ENCODE assay signal across 13 cellular contexts in the genomic region with DNA sequence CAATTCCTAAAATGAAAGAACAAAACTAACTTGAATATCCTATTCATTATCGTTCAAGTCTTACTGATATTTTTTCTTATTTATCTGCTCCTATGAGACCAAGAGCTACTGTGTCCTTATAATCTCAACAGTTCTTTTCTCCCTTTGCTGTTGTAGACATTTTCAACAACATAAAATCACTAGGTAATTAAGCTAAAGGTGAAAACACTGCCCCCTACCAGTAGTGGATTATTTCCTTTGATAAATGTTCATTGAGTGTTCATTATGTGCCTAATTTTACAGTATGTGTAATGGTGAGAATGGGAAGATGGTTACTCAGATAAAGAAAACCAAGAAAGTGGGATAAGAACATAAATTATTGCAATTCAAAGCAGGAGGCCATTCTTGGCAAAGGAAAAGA. TPM values are rescaled to one million over a fixed set of nuclear protein-coding genes. Genes with fewer than 3 reads are reported as not detected.
DNase-seq lines count a peak whose midpoint lies in the region; ATAC-seq and TF ChIP-seq lines count a peak whose summit lies in the region.
"Had no signal": no experiment of that assay in that cellular context is flagged by ENCODE, and none has a peak within 500 bp of the region (broad histone marks: within the 10 kb centered on the region; RNA-seq: fewer than 3 reads in every experiment).

No MANE protein-coding gene starts in this region.

- H3K4me1 ChIP-seq in heart left ventricle = no peaks in the 10 kb centered on the region

- intact Hi-C loops in heart left ventricle (cut with DNase I) (loop anchor here in 7 of 10 donors (2.0 to 10.0 kb wide), 3 partner anchors 227 to 445 kb away; no protein-coding TSS in a partner anchor), cardiac septum (cut with DNase I) (loop anchor here (10.0 kb wide), 1 partner anchor 227 kb away; no protein-coding TSS in a partner anchor)

- ATAC-seq in heart left ventricle (no peak), HG03095 (IDR thresholded peaks at IDR 0.05; ENCODE audit: unreplicated experiment) (no peak), GM21367 (IDR thresholded peaks at IDR 0.05; ENCODE audit: unreplicated experiment) (no peak), HG02763 (IDR thresholded peaks at IDR 0.05; ENCODE audit: unreplicated experiment) (no peak)

- no peak overlapping the region for H3K27ac ChIP-seq in heart left ventricle
- H3K27ac ChIP-seq: HL-60, skin epidermis had no signal

- H3K36me3 ChIP-seq in heart left ventricle = no peaks in the 10 kb centered on the region

- H3K4me3 ChIP-seq in heart left ventricle (no peak overlapping the region), foreskin fibroblast (ENCODE audit: low read depth in 1 of 2, low read length in 2 of 2) (no peak overlapping the region)
- H3K4me3 ChIP-seq: skin epidermis had no signal

- TF ChIP-seq CTCF in heart left ventricle (IDR thresholded peaks at IDR 0.05) (peak in 8 of 12 donors; percentile 14 to 42 (median 32)), foreskin fibroblast (IDR thresholded peaks at IDR 0.05; ENCODE audit: low read depth, low read length) (peak; percentile 20)

- H3K9me3 ChIP-seq in heart left ventricle = peaks cover 0 to 3% (median 0%) of the 10 kb centered on the region in 12 donors

- H3K27me3 ChIP-seq in heart left ventricle = no peaks in the 10 kb centered on the region

- no peak for TF ChIP-seq POLR2A in heart left ventricle (IDR thresholded peaks at IDR 0.05)

- DNase-seq in heart left ventricle (no peak), cardiac septum (ENCODE audit: low spot score) (no peak), OCI-M1 (lab: John Stamatoyannopoulos, UW) (peak; percentile 8), foreskin fibroblast (peak in 1 of 2 donors; percentile 59), NCI-H2081 treated with DMSO at 0.1 percent for 48 hours (lab: John Stamatoyannopoulos, UW) (no peak)
- DNase-seq: activated T-cell treated with anti-CD3 and anti-CD28 coated beads, Interleukin-2, amount 50 U/mL, for 48 hours; C1 segment of cervical spinal cord; NCI-H1930 had no signal

- WGBS in heart left ventricle, 4 donors = 84 to 89% (median 86%) methylated on average over 1 of the region's 1 CpG

RNA-seq across cellular contexts. Expression of gene PAPPA, which starts 41.4 kb away (rescaled TPM):
- total RNA-seq in heart left ventricle (1 to 10 TPM in 7 of 9 donors, under 1 TPM in 2; 0.65 to 8.5 (median 2.1) TPM), cardiac septum (2.8 TPM)
- polyA plus RNA-seq in heart left ventricle = 1 to 10 TPM in 1 of 2 donors, under 1 TPM in 1; 0.23 to 2.5 TPM
